In the genomic region with DNA sequence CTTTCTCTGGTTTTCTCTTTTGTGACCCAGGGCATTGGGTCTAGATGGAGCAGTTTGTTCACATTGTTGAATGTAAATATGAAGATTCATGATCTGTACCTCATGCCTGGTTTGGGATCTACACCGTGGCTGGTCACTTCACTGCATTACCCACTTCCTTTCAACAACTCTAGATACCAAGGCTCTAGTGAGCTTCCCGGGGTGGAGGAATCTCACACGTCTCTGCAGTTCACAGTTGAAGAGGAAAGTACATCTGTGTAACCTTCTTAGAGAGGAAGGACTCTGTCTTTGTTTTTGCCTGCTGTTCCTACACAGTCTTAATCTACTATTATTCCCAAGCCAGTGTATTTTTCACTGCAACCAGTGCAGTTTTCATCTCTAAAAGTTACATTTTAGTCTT, we compare ENCODE assay signal across 25 cellular contexts.
DNase-seq lines count a peak whose midpoint lies in the region; TF ChIP-seq lines count a peak whose summit lies in the region.
"Had no signal": no experiment of that assay in that cellular context is flagged by ENCODE, and none has a peak within 500 bp of the region (broad histone marks: within the 10 kb centered on the region; RNA-seq: fewer than 3 reads in every experiment).

No MANE protein-coding gene starts in this region.

- H2BK5ac ChIP-seq in mesendoderm (ENCODE audit: low read length) = no peak overlapping the region
- no peak overlapping the region for H2BK5ac ChIP-seq in neuronal stem cell (ENCODE audit: low read length)

- no peaks in the 10 kb centered on the region for H3F3A ChIP-seq in PC-9 (ENCODE audit: insufficient read depth, low read depth)

- peaks cover 12% of the 10 kb centered on the region for H3K4me1 Mint-ChIP-seq in endodermal cell
- H3K4me1 Mint-ChIP-seq: CD14-positive monocyte; CD4-positive, alpha-beta memory T cell; CD4-positive, CD25-positive, alpha-beta regulatory T cell; CD8-positive, alpha-beta memory T cell had no signal

- H3K4ac ChIP-seq in mesendoderm (ENCODE audit: low read depth, low read length) (no peak overlapping the region), neuronal stem cell (ENCODE audit: low read length) (no peak overlapping the region)

- H3K79me2 ChIP-seq in OCI-LY3 (ENCODE audit: low read length) (no peaks in the 10 kb centered on the region), mesendoderm (ENCODE audit: control insufficient read depth, insufficient read depth, low read length) (no peaks in the 10 kb centered on the region), PC-9 (ENCODE audit: low read depth) (no peaks in the 10 kb centered on the region)

- no peak overlapping the region for H2BK120ac ChIP-seq in mesendoderm (ENCODE audit: low read depth, low read length)
- no peak overlapping the region for H2BK120ac ChIP-seq in neuronal stem cell (ENCODE audit: low read depth, low read length)

- no peaks in the 10 kb centered on the region for H3K27me3 ChIP-seq in OCI-LY3 (ENCODE audit: low read depth, low read length)
- H3K27me3 ChIP-seq in endodermal cell (ENCODE audit: control insufficient read depth, insufficient read depth, low read length, poor library complexity, severe bottlenecking) = no peaks in the 10 kb centered on the region
- no peaks in the 10 kb centered on the region for H3K27me3 ChIP-seq in mesendoderm (ENCODE audit: insufficient read depth, low read length, poor library complexity)
- H3K27me3 ChIP-seq in neuronal stem cell (ENCODE audit: control insufficient read depth in 3 of 3, insufficient read depth in 3 of 3, low read depth in 1 of 3, low read length in 3 of 3) = no peaks in the 10 kb centered on the region
- H3K27me3 ChIP-seq in PC-9 (ENCODE audit: insufficient read depth, low read depth) = no peaks in the 10 kb centered on the region
- H3K27me3 ChIP-seq: BE2C, BLaER1 had no signal

- H4K8ac ChIP-seq in mesendoderm (ENCODE audit: low read depth, low read length) (no peak overlapping the region), neuronal stem cell (ENCODE audit: low read depth, low read length) (no peak overlapping the region)

- H3K79me1 ChIP-seq in mesendoderm (ENCODE audit: low read length) = no peaks in the 10 kb centered on the region
- no peaks in the 10 kb centered on the region for H3K79me1 ChIP-seq in neuronal stem cell (ENCODE audit: low read depth, low read length)

- TF ChIP-seq CTCF in OCI-LY3 (IDR thresholded peaks at IDR 0.05; ENCODE audit: low read depth, low read length) (no peak), endodermal cell (conservative IDR thresholded peaks at IDR 0.05) (no peak), PC-9 (conservative IDR thresholded peaks at IDR 0.05) (no peak)

- no peak overlapping the region for H2BK12ac ChIP-seq in neuronal stem cell (ENCODE audit: low read length)

- no peaks in the 10 kb centered on the region for H3K36me3 ChIP-seq in OCI-LY3 (replicated peaks; ENCODE audit: low read depth, low read length)
- H3K36me3 ChIP-seq in endodermal cell (ENCODE audit: control insufficient read depth, insufficient read depth, low read length) = no peaks in the 10 kb centered on the region
- H3K36me3 ChIP-seq in mesendoderm (ENCODE audit: control insufficient read depth, insufficient read depth, low read length) = no peaks in the 10 kb centered on the region
- H3K36me3 ChIP-seq in neuronal stem cell (replicated peaks in 1 of 2; ENCODE audit: control insufficient read depth in 2 of 2, insufficient read depth in 2 of 2, low read length in 2 of 2) = no peaks in the 10 kb centered on the region
- no peaks in the 10 kb centered on the region for H3K36me3 ChIP-seq in PC-9 (ENCODE audit: low read depth)
- H3K36me3 ChIP-seq: BE2C, BLaER1 had no signal

- H2AFZ ChIP-seq in OCI-LY3 (ENCODE audit: low read depth, low read length) (0 out of 2 replicates have a peak overlapping the region, but pooled peaks have one; percentile 4), neuronal stem cell (ENCODE audit: low read length) (peak overlapping the region; percentile 25), PC-9 (no peak overlapping the region)

- no peaks in the 10 kb centered on the region for H3K36me3 Mint-ChIP-seq in endodermal cell (ENCODE audit: low read depth)
- H3K36me3 Mint-ChIP-seq: CD14-positive monocyte; CD4-positive, alpha-beta memory T cell; CD4-positive, CD25-positive, alpha-beta regulatory T cell; CD8-positive, alpha-beta memory T cell had no signal

- H2AK5ac ChIP-seq in mesendoderm (ENCODE audit: low read length) (no peak overlapping the region), neuronal stem cell (ENCODE audit: low read depth, low read length) (no peak overlapping the region)

- no peak overlapping the region for H3K27ac ChIP-seq in OCI-LY3 (ENCODE audit: low read length)
- H3K27ac ChIP-seq in endodermal cell (ENCODE audit: low read depth, low read length) = no peak overlapping the region
- H3K27ac ChIP-seq in mesendoderm (ENCODE audit: low read depth, low read length) = no peak overlapping the region
- no peak overlapping the region for H3K27ac ChIP-seq in neuronal stem cell (replicated peaks; ENCODE audit: low read length)
- no peak overlapping the region for H3K27ac ChIP-seq in PC-9
- H3K27ac ChIP-seq: BLaER1 had no signal

- H3K23ac ChIP-seq in mesendoderm (ENCODE audit: low read length) (no peak overlapping the region), neuronal stem cell (ENCODE audit: low read depth, low read length, poor library complexity) (no peak overlapping the region)

- H4K5ac ChIP-seq in mesendoderm (ENCODE audit: low read length) = no peak overlapping the region

- H3K4me2 ChIP-seq in OCI-LY3 (ENCODE audit: low read length) = no peak overlapping the region
- H3K4me2 ChIP-seq in mesendoderm (ENCODE audit: low read length) = no peak overlapping the region
- H3K4me2 ChIP-seq in neuronal stem cell (ENCODE audit: insufficient read depth, low read length, poor library complexity, severe bottlenecking) = no peak overlapping the region
- H3K4me2 ChIP-seq in PC-9 = no peak overlapping the region
- H3K4me2 ChIP-seq: BLaER1 had no signal

- POLR2A ChIA-PET in PC-9 (lab: Charles Lee; ENCODE audit: unreplicated experiment) = no interaction called here

- H3K56ac ChIP-seq in mesendoderm (ENCODE audit: low read length) = no peak overlapping the region

- no peak overlapping the region for H3K27ac Mint-ChIP-seq in endodermal cell
- H3K27ac Mint-ChIP-seq: CD14-positive monocyte; CD4-positive, alpha-beta memory T cell; CD4-positive, CD25-positive, alpha-beta regulatory T cell; CD8-positive, alpha-beta memory T cell had no signal

- peaks cover 17% of the 10 kb centered on the region for H3K4me1 ChIP-seq in OCI-LY3 (ENCODE audit: low read length)
- no peaks in the 10 kb centered on the region for H3K4me1 ChIP-seq in endodermal cell (ENCODE audit: control insufficient read depth, insufficient read depth, low read length)
- no peaks in the 10 kb centered on the region for H3K4me1 ChIP-seq in mesendoderm (ENCODE audit: control insufficient read depth, low read depth, low read length)
- H3K4me1 ChIP-seq in neuronal stem cell (ENCODE audit: control insufficient read depth in 2 of 2, insufficient read depth in 1 of 2, low read depth in 1 of 2, low read length in 2 of 2) = peaks cover 0 to 3% of the 10 kb centered on the region in 2 donors
- no peaks in the 10 kb centered on the region for H3K4me1 ChIP-seq in PC-9 (replicated peaks; ENCODE audit: insufficient read depth)
- H3K4me1 ChIP-seq: BE2C, BLaER1 had no signal

- no TSS peak for BruUV-seq in PC-9 (replicated peaks; lab: Mats Ljungman, UMichigan)

- H3K9ac ChIP-seq in OCI-LY3 (ENCODE audit: low read length) (no peak overlapping the region), endodermal cell (ENCODE audit: extremely low read depth, low read length, poor library complexity, severe bottlenecking) (no peak overlapping the region), mesendoderm (ENCODE audit: low read length) (no peak overlapping the region), neuronal stem cell (ENCODE audit: low read depth, low read length, poor library complexity) (no peak overlapping the region)
- H3K9ac ChIP-seq: BLaER1 had no signal

- no peak overlapping the region for H3K14ac ChIP-seq in neuronal stem cell (ENCODE audit: low read length)

- H3K18ac ChIP-seq in mesendoderm (ENCODE audit: low read length) (no peak overlapping the region), neuronal stem cell (ENCODE audit: low read length) (no peak overlapping the region)

- H2BK15ac ChIP-seq in mesendoderm (replicated peaks; ENCODE audit: low read depth) = no peak overlapping the region
- no peak overlapping the region for H2BK15ac ChIP-seq in neuronal stem cell (ENCODE audit: low read length)

- H3K9me3 ChIP-seq in OCI-LY3 (ENCODE audit: insufficient read depth, low read length) = no peaks in the 10 kb centered on the region
- no peaks in the 10 kb centered on the region for H3K9me3 ChIP-seq in endodermal cell (ENCODE audit: control insufficient read depth, low read length)
- H3K9me3 ChIP-seq in neuronal stem cell (replicated peaks in 1 of 2; ENCODE audit: control insufficient read depth in 2 of 2, insufficient read depth in 1 of 2, low read depth in 1 of 2, low read length in 2 of 2) = no peaks in the 10 kb centered on the region
- no peaks in the 10 kb centered on the region for H3K9me3 ChIP-seq in PC-9 (ENCODE audit: insufficient read depth, low read depth)
- H3K9me3 ChIP-seq: BE2C, BLaER1 had no signal

- H3K9me3 Mint-ChIP-seq in endodermal cell = no peaks in the 10 kb centered on the region

- CTCF ChIA-PET in PC-9 (lab: Charles Lee) = no interaction called here

- H3K4me3 ChIP-seq in OCI-LY3 (ENCODE audit: low read length) = no peak overlapping the region
- no peak overlapping the region for H3K4me3 ChIP-seq in endodermal cell (ENCODE audit: low read length)
- H3K4me3 ChIP-seq in mesendoderm (ENCODE audit: low read length) = no peak overlapping the region
- no peak overlapping the region for H3K4me3 ChIP-seq in neuronal stem cell (ENCODE audit: low read length in 2 of 2)
- no peak overlapping the region for H3K4me3 ChIP-seq in PC-9
- H3K4me3 ChIP-seq: BLaER1 had no signal

- H4K20me1 ChIP-seq in OCI-LY3 (ENCODE audit: insufficient read depth, low read length) = no peaks in the 10 kb centered on the region
- no peaks in the 10 kb centered on the region for H4K20me1 ChIP-seq in PC-9 (ENCODE audit: insufficient read depth)
- H4K20me1 ChIP-seq: BLaER1 had no signal

- WGBS in endodermal cell (ENCODE audit: insufficient coverage in 1 of 2, insufficient read length in 1 of 2), 2 experiments = 58% methylated on average over 3 of the region's 3 CpGs; no CpG with 5 or more reads in 1 of the 2 experiments
- WGBS in mesendoderm (ENCODE audit: extremely low coverage, insufficient coverage, low lambda C conversion rate) = no CpG with 5 or more reads among the region's 3 CpGs
- no CpG with 5 or more reads among the region's 3 CpGs for WGBS in neuronal stem cell (ENCODE audit: extremely low coverage in 2 of 2, insufficient read length in 2 of 2, insufficient replicate concordance in 1 of 2), 2 donors

- H4K91ac ChIP-seq in neuronal stem cell (ENCODE audit: low read depth, low read length, poor library complexity) = no peak overlapping the region

- no peaks in the 10 kb centered on the region for H3K9me2 ChIP-seq in PC-9 (ENCODE audit: insufficient read depth)

- DNase-seq in endodermal cell (peak; percentile 77), mesendoderm (peak; percentile 88), neuronal stem cell (ENCODE audit: low spot score) (no peak), PC-9 (no peak), NCI-H446 (lab: John Stamatoyannopoulos, UW) (no peak)
- no peak for DNase-seq in stimulated activated CD4-positive, alpha-beta T cell treated with anti-CD3 and anti-CD28 coated beads, Interleukin-12 subunit alpha, Interleukin-12 subunit beta, amount 100 ng/mL, for 4 hours
- DNase-seq in stimulated activated CD4-positive, alpha-beta T cell treated with anti-CD3 and anti-CD28 coated beads, Interleukin-15, amount 100 ng/mL, for 24 hours = no peak
- DNase-seq: 8988T; ACHN; BE2C; C1 segment of cervical spinal cord; CD4-positive, alpha-beta memory T cell; CD4-positive, CD25-positive, alpha-beta regulatory T cell; CD8-positive, alpha-beta memory T cell; COR-L47; DMS 273 treated with DMSO at 0.1 percent for 48 hours; DMS153; DMS53; DMS79; DND-41; EL; GDM1 had no signal

- H3K27me3 Mint-ChIP-seq in endodermal cell (ENCODE audit: insufficient read depth) = no peaks in the 10 kb centered on the region
- H3K27me3 Mint-ChIP-seq: CD4-positive, alpha-beta memory T cell; CD4-positive, CD25-positive, alpha-beta regulatory T cell; CD8-positive, alpha-beta memory T cell had no signal

- intact Hi-C loops in PC-9 (cut with micrococcal nuclease; ENCODE audit: unreplicated experiment) = no loop called here

- H3K4me3 Mint-ChIP-seq in endodermal cell = no peak overlapping the region
- H3K4me3 Mint-ChIP-seq: CD14-positive monocyte; CD4-positive, alpha-beta memory T cell; CD4-positive, CD25-positive, alpha-beta regulatory T cell; CD8-positive, alpha-beta memory T cell had no signal

Comparison
In these comparisons a context has a peak if more than half of its experiments do, and no peak if none do; other contexts are left out.
1. DNase-seq: peak in endodermal cell (single experiment) and mesendoderm (single experiment); none in neuronal stem cell (single experiment), PC-9 (0 of 2), stimulated activated CD4-positive, alpha-beta T cell treated with anti-CD3 and anti-CD28 coated beads, Interleukin-12 subunit alpha, Interleukin-12 subunit beta, amount 100 ng/mL, for 4 hours (single experiment), stimulated activated CD4-positive, alpha-beta T cell treated with anti-CD3 and anti-CD28 coated beads, Interleukin-15, amount 100 ng/mL, for 24 hours (single experiment) and NCI-H446 (0 of 2).